Comparison of ENCODE assay signal across 8 cellular contexts in genomic region chr4:110196206-110196870, GRCh38. TPM values are rescaled to one million over a fixed set of nuclear protein-coding genes. Genes with fewer than 3 reads are reported as not detected.
A peak's percentile ranks its signal among the peaks of the same experiment; 100 is the strongest.
DNase-seq lines count a peak whose midpoint lies in the region; ATAC-seq and TF ChIP-seq lines count a peak whose summit lies in the region.

No MANE protein-coding gene starts in this region.

- H4K20me1 ChIP-seq in GM23248 (ENCODE audit: insufficient read depth) = no peaks in the 10 kb centered on the region

- no peaks in the 10 kb centered on the region; the same call in 1 of the 2 replicates for H3K79me2 ChIP-seq in GM23248 (ENCODE audit: insufficient read depth)

- H3K27ac Mint-ChIP-seq in WTC11 = peak overlapping the region; percentile 100
- H3K27ac Mint-ChIP-seq in chondrocyte (ENCODE audit: unreplicated experiment) = peak overlapping the region; percentile 74

- peak overlapping the region; percentile 95 for H3K4me2 ChIP-seq in GM23248 (ENCODE audit: unreplicated experiment)

- TF ChIP-seq CTCF in GM06990 (IDR thresholded peaks at IDR 0.05; ENCODE audit: insufficient read depth, low read length, poor library complexity, severe bottlenecking) (no peak), LNCaP clone FGC (IDR thresholded peaks at IDR 0.05; ENCODE audit: control insufficient read depth, extremely low read depth, insufficient read depth) (no peak), WTC11 (IDR thresholded peaks at IDR 0.05) (no peak), chondrocyte (IDR thresholded peaks at IDR 0.05) (no peak)

- H3K27me3 Mint-ChIP-seq in WTC11 (ENCODE audit: low read depth) = no peaks in the 10 kb centered on the region
- H3K27me3 Mint-ChIP-seq in chondrocyte (ENCODE audit: low read depth) = no peaks in the 10 kb centered on the region

- H3K27ac ChIP-seq in GM23248 = no peak overlapping the region
- peak overlapping the region; percentile 88 for H3K27ac ChIP-seq in layer of hippocampus (ENCODE audit: low read depth, low read length)

- 0 to 1% methylated on average over 29 to 44 of the region's 58 CpGs for WGBS in GM23248 (ENCODE audit: low coverage in 1 of 2, low lambda C conversion rate in 2 of 2, missing lambda C conversion rate in 2 of 2), 2 experiments

- H3F3A ChIP-seq in GM23248 (ENCODE audit: insufficient read depth) = peaks cover 8% of the 10 kb centered on the region; the same call in 1 of the 2 replicates

- CTCF ChIA-PET in WTC11 (lab: Charles Lee) = interaction anchor here (0.6 to 1.0 kb wide), 3 partner anchors 12 to 2000 kb away, joined by 3 read pairs; no protein-coding TSS in a partner anchor

- ATAC-seq in WTC11 (peak; percentile 29), HG03378 (IDR thresholded peaks at IDR 0.05; ENCODE audit: unreplicated experiment) (no peak)

- H3K4me3 Mint-ChIP-seq in WTC11 = peak overlapping the region; percentile 90
- peak overlapping the region; percentile 79 for H3K4me3 Mint-ChIP-seq in chondrocyte (ENCODE audit: unreplicated experiment)

- no peaks in the 10 kb centered on the region for H3K9me3 ChIP-seq in GM23248 (ENCODE audit: low read depth)

- DNase-seq in GM06990 (ENCODE audit: extremely low read depth, insufficient read length) (peak; percentile 78), GM23248 (peak; percentile 65), LNCaP clone FGC (ENCODE audit: low read depth) (no peak), WTC11 (ENCODE audit: low spot score) (peak; percentile 83), chondrocyte (ENCODE audit: low spot score) (no peak)
- peak; percentile 31 for DNase-seq in stimulated activated CD4-positive, alpha-beta T cell treated with anti-CD3 and anti-CD28 coated beads, Interleukin-1b, Interleukin-23, amount 100 ng/mL, for 48 hours

- H3K36me3 ChIP-seq in GM06990 (ENCODE audit: control insufficient read depth, insufficient read depth, low read length) = no peaks in the 10 kb centered on the region
- H3K36me3 ChIP-seq in GM23248 (ENCODE audit: low read depth) = no peaks in the 10 kb centered on the region

- H3K4me3 ChIP-seq in GM06990 (replicated peaks; ENCODE audit: low read depth, low read length) (peak overlapping the region; percentile 80), GM23248 (peak overlapping the region; percentile 93), LNCaP clone FGC (ENCODE audit: low read depth, low read length) (peak overlapping the region; percentile 84)

- H2AFZ ChIP-seq in GM23248 = peak overlapping the region; percentile 97

- peaks cover 49% of the 10 kb centered on the region for H3K4me1 Mint-ChIP-seq in WTC11
- H3K4me1 Mint-ChIP-seq in chondrocyte (ENCODE audit: low read depth) = peaks cover 35% of the 10 kb centered on the region

- H3K4me1 ChIP-seq in GM23248 (ENCODE audit: insufficient read depth) = no peaks in the 10 kb centered on the region

- in situ Hi-C loops in GM23248 (cut with MboI) = no loop called here

- H3K9ac ChIP-seq in GM23248 = peak overlapping the region; percentile 73

- POLR2A ChIA-PET in WTC11 (lab: Charles Lee) = interaction anchor here (1.1 kb wide), 1 partner anchor 85 kb away, joined by 3 read pairs; no protein-coding TSS in a partner anchor

- H3K9me2 ChIP-seq in GM23248 (ENCODE audit: insufficient read depth) = no peaks in the 10 kb centered on the region

- no peaks in the 10 kb centered on the region for H3K9me3 Mint-ChIP-seq in WTC11
- H3K9me3 Mint-ChIP-seq in chondrocyte (ENCODE audit: low read depth) = no peaks in the 10 kb centered on the region

- H3K27me3 ChIP-seq in GM06990 (replicated peaks; ENCODE audit: control insufficient read depth, insufficient read depth, low read length) = no peaks in the 10 kb centered on the region
- H3K27me3 ChIP-seq in GM23248 (replicated peaks; ENCODE audit: insufficient read depth) = no peaks in the 10 kb centered on the region
- H3K27me3 ChIP-seq in layer of hippocampus (ENCODE audit: control insufficient read depth, insufficient read depth, low read length) = no peaks in the 10 kb centered on the region

- H3K36me3 Mint-ChIP-seq in WTC11 (peaks cover 10% of the 10 kb centered on the region), chondrocyte (ENCODE audit: low read depth) (no peaks in the 10 kb centered on the region)

TF ChIP-seq in WTC11, 78 proteins besides CTCF, POLR2A, EP300 and RAD21 (continues in another document):
- no peak for TF ChIP-seq ZNF281 (CRISPR knock-in tag; IDR thresholded peaks at IDR 0.05)
- no peak for TF ChIP-seq OVOL2 (CRISPR knock-in tag; IDR thresholded peaks at IDR 0.05; ENCODE audit: borderline replicate concordance)
- no peak for TF ChIP-seq RORB (CRISPR knock-in tag; IDR thresholded peaks at IDR 0.05)
- no peak for TF ChIP-seq ZBTB21 (CRISPR knock-in tag; IDR thresholded peaks at IDR 0.05; ENCODE audit: borderline replicate concordance)
- TF ChIP-seq, protein P1, sequence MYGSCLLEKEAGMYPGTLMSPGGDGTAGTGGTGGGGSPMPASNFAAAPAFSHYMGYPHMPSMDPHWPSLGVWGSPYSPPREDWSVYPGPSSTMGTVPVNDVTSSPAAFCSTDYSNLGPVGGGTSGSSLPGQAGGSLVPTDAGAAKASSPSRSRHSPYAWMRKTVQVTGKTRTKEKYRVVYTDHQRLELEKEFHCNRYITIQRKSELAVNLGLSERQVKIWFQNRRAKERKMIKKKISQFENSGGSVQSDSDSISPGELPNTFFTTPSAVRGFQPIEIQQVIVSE (CRISPR knock-in tag; IDR thresholded peaks at IDR 0.05; ENCODE audit: borderline replicate concordance) = no peak
- TF ChIP-seq PRRX2 (CRISPR knock-in tag; IDR thresholded peaks at IDR 0.05) = no peak
- peak; percentile 32 for TF ChIP-seq PRDM15 (CRISPR knock-in tag; IDR thresholded peaks at IDR 0.05)
- TF ChIP-seq NFATC4 (CRISPR knock-in tag; IDR thresholded peaks at IDR 0.05) = no peak
- TF ChIP-seq EMX1 (CRISPR knock-in tag; IDR thresholded peaks at IDR 0.05) = no peak
- TF ChIP-seq, protein P2, sequence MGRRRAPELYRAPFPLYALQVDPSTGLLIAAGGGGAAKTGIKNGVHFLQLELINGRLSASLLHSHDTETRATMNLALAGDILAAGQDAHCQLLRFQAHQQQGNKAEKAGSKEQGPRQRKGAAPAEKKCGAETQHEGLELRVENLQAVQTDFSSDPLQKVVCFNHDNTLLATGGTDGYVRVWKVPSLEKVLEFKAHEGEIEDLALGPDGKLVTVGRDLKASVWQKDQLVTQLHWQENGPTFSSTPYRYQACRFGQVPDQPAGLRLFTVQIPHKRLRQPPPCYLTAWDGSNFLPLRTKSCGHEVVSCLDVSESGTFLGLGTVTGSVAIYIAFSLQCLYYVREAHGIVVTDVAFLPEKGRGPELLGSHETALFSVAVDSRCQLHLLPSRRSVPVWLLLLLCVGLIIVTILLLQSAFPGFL (CRISPR knock-in tag; IDR thresholded peaks at IDR 0.05; ENCODE audit: borderline replicate concordance) = no peak
- no peak for TF ChIP-seq NR3C1 (CRISPR knock-in tag; conservative IDR thresholded peaks at IDR 0.05; ENCODE audit: low read depth)
- no peak for TF ChIP-seq NR1H2 (CRISPR knock-in tag; IDR thresholded peaks at IDR 0.05)
- no peak for TF ChIP-seq ZNF219 (CRISPR knock-in tag; IDR thresholded peaks at IDR 0.05; ENCODE audit: borderline replicate concordance)

RNA-seq across cellular contexts. Expression of gene ELOVL6, which starts 2.1 kb away (rescaled TPM):
- 7.7 and 8.0 TPM in 2 replicates for total RNA-seq in GM23248 (2014; rRNA removed; shearing (Covaris generic))
- 11.7 and 13.2 TPM in 2 replicates for polyA plus RNA-seq in GM23248 (2016; fragmentation: Nextera tagmentation; extraction: Ambion mirVana)
- total RNA-seq in WTC11 (2021) (83.8 to 87.4 TPM (median 84.2 TPM) in 3 replicates), chondrocyte (11.0 to 16.0 TPM (median 12.8 TPM) in 3 replicates)

Comparison
In these comparisons a context has a peak if more than half of its experiments do, and no peak if none do; other contexts are left out.
1. DNase-seq: peak in GM06990 (single experiment), GM23248 (single experiment), WTC11 (single experiment) and stimulated activated CD4-positive, alpha-beta T cell treated with anti-CD3 and anti-CD28 coated beads, Interleukin-1b, Interleukin-23, amount 100 ng/mL, for 48 hours (single experiment); none in LNCaP clone FGC (single experiment) and chondrocyte (single experiment).
2. Peak in every context shown above with its lines, with median percentiles within 50 percentile points of each other: H3K4me3 ChIP-seq.